ENCODE assay signal across 18 cellular contexts in genomic region chr15:82307714-82308081, GRCh38.
"Had no signal": no experiment of that assay in that cellular context is flagged by ENCODE, and none has a peak within 500 bp of the region (broad histone marks: within the 10 kb centered on the region; RNA-seq: fewer than 3 reads in every experiment).

No MANE protein-coding gene starts in this region.

- H3K4me1 ChIP-seq: foreskin keratinocyte, psoas muscle, right lobe of liver, testis, tibial nerve had no signal

- ATAC-seq: effector memory CD8-positive, alpha-beta T cell; left ventricle myocardium superior; psoas muscle; right lobe of liver had no signal

- H3K4me3 Mint-ChIP-seq: effector memory CD8-positive, alpha-beta T cell; immature natural killer cell; nephron; stimulated activated effector memory CD8-positive, alpha-beta T cell treated with anti-CD3 and anti-CD28 coated beads, Interleukin-12 subunit alpha, Interleukin-12 subunit beta, amount 100 ng/mL, for 72 hours; stimulated activated naive CD8-positive, alpha-beta T cell treated with anti-CD3 and anti-CD28 coated beads, Interleukin-15, Interleukin-2, amounts not matched to agents 100 ng/mL and 50 ng/mL, for 24 hours had no signal

- H3K27ac ChIP-seq: foreskin keratinocyte, psoas muscle, right lobe of liver, testis, tibial nerve had no signal

- H3K27ac Mint-ChIP-seq: effector memory CD8-positive, alpha-beta T cell; immature natural killer cell; nephron; stimulated activated effector memory CD8-positive, alpha-beta T cell treated with anti-CD3 and anti-CD28 coated beads, Interleukin-12 subunit alpha, Interleukin-12 subunit beta, amount 100 ng/mL, for 72 hours; stimulated activated naive CD8-positive, alpha-beta T cell treated with anti-CD3 and anti-CD28 coated beads, Interleukin-15, Interleukin-2, amounts not matched to agents 100 ng/mL and 50 ng/mL, for 24 hours had no signal

- DNase-seq: cortex of kidney; effector memory CD8-positive, alpha-beta T cell; foreskin keratinocyte; immature natural killer cell; left ventricle myocardium superior; mesenchymal stem cell; midbrain; psoas muscle; retina; right lobe of liver; stimulated activated CD4-positive, alpha-beta T cell treated with anti-CD3 and anti-CD28 coated beads, Interleukin-4, amount 100 ng/mL, for 1 hour; stimulated activated CD8-positive, alpha-beta memory T cell treated with anti-CD3 and anti-CD28 coated beads, Interleukin-4, amount 100 ng/mL, for 48 hours; testis had no signal

- H3K27me3 Mint-ChIP-seq: stimulated activated naive CD8-positive, alpha-beta T cell treated with anti-CD3 and anti-CD28 coated beads, Interleukin-15, Interleukin-2, amounts not matched to agents 100 ng/mL and 50 ng/mL, for 24 hours had no signal

- H3K4me1 Mint-ChIP-seq: immature natural killer cell; nephron; stimulated activated effector memory CD8-positive, alpha-beta T cell treated with anti-CD3 and anti-CD28 coated beads, Interleukin-12 subunit alpha, Interleukin-12 subunit beta, amount 100 ng/mL, for 72 hours had no signal

- H3K4me3 ChIP-seq: lung, psoas muscle, right lobe of liver, testis, tibial nerve had no signal

- H3K9me3 ChIP-seq: psoas muscle, right lobe of liver, testis had no signal

- H3K36me3 ChIP-seq: right lobe of liver, tibial nerve had no signal

- H3K36me3 Mint-ChIP-seq: immature natural killer cell; stimulated activated effector memory CD8-positive, alpha-beta T cell treated with anti-CD3 and anti-CD28 coated beads, Interleukin-12 subunit alpha, Interleukin-12 subunit beta, amount 100 ng/mL, for 72 hours had no signal
